In genomic region chr5:96151891-96152290, GRCh38 we compare ENCODE assay signal across 1 cellular context.
TF ChIP-seq lines count a peak whose summit lies in the region.

No MANE protein-coding gene starts in this region.

TF ChIP-seq in HepG2, 621 proteins besides CTCF, POLR2A, EP300 and RAD21 (continued from another document):
- TF ChIP-seq MAX (IDR thresholded peaks at IDR 0.05) (no peak), ZNF12 (CRISPR knock-in tag; IDR thresholded peaks at IDR 0.05) (no peak), PAXIP1 (CRISPR knock-in tag; conservative IDR thresholded peaks at IDR 0.05) (no peak), TEAD2 (CRISPR knock-in tag; IDR thresholded peaks at IDR 0.05) (no peak), CEBPZ (IDR thresholded peaks at IDR 0.05; ENCODE audit: low read length) (no peak), GABPA (IDR thresholded peaks at IDR 0.05; ENCODE audit: low read depth, low read length) (no peak), GABPA (CRISPR knock-in tag; IDR thresholded peaks at IDR 0.05; ENCODE audit: low read depth) (no peak), KLF11 (CRISPR knock-in tag; IDR thresholded peaks at IDR 0.05) (no peak), ZNF138 (CRISPR knock-in tag; IDR thresholded peaks at IDR 0.05; ENCODE audit: low read depth) (no peak), HMGXB3 (CRISPR knock-in tag; IDR thresholded peaks at IDR 0.05; ENCODE audit: borderline replicate concordance) (no peak), ZNF75D (CRISPR knock-in tag; IDR thresholded peaks at IDR 0.05; ENCODE audit: borderline replicate concordance) (no peak)
TF ChIP-seq in HepG2: peak in this region for 0.
